ENCODE assay signal across 10 cellular contexts in genomic region chr7:128792471-128793183, GRCh38. TPM values are rescaled to one million over a fixed set of nuclear protein-coding genes. Genes with fewer than 3 reads are reported as not detected.
DNase-seq lines count a peak whose midpoint lies in the region; ATAC-seq and TF ChIP-seq lines count a peak whose summit lies in the region.
"Had no signal": no experiment of that assay in that cellular context is flagged by ENCODE, and none has a peak within 500 bp of the region (broad histone marks: within the 10 kb centered on the region; RNA-seq: fewer than 3 reads in every experiment).

No MANE protein-coding gene starts in this region.

- no peak for DNase-seq in CD4-positive, alpha-beta memory T cell
- DNase-seq in naive thymus-derived CD4-positive, alpha-beta T cell: no peak
- DNase-seq in activated gamma-delta T cell (lab: John Stamatoyannopoulos, UW): no peak
- no peak for DNase-seq in NOMO-1 treated with DMSO at 0.1 percent for 48 hours (lab: John Stamatoyannopoulos, UW; ENCODE audit: unreplicated experiment)
- DNase-seq: NCI-H1436; stimulated activated CD4-positive, alpha-beta T cell treated with anti-CD3 and anti-CD28 coated beads, Interleukin-2, amount 100 ng/mL, for 24 hours had no signal

- POLR2A ChIA-PET in CD4-positive, alpha-beta memory T cell (lab: Charles Lee; ENCODE audit: partially characterized antibody): interaction anchor here (2.0 kb wide), 1 partner anchor 70 kb away, joined by 8 read pairs; the partner anchor contains the start of gene ATP6V1F
- POLR2A ChIA-PET in HEK293 (lab: Yijun Ruan, JAX): interaction anchor here (1.9 kb wide), 1 partner anchor 54 kb away, joined by 7 read pairs; the partner anchor contains the start of gene CALU
- POLR2A ChIA-PET in naive thymus-derived CD4-positive, alpha-beta T cell (lab: Charles Lee): no interaction called here

- CTCF ChIA-PET in CD4-positive, alpha-beta memory T cell (lab: Charles Lee; ENCODE audit: partially characterized antibody): no interaction called here
- CTCF ChIA-PET in HEK293 (lab: Yijun Ruan, JAX): no interaction called here
- CTCF ChIA-PET in naive thymus-derived CD4-positive, alpha-beta T cell (lab: Charles Lee): no interaction called here

- no peaks in the 10 kb centered on the region for H3K36me3 ChIP-seq in CD4-positive, alpha-beta memory T cell (ENCODE audit: insufficient read depth, low read length)
- peaks cover 0 to 17% of the 10 kb centered on the region in 2 experiments; a peak in 2 of 3 replicates for H3K36me3 ChIP-seq in HEK293 (ENCODE audit: control insufficient read depth in 2 of 2, insufficient read depth in 1 of 2, low read length in 2 of 2)
- peaks cover 0 to 3% (median 0%) of the 10 kb centered on the region in 3 experiments for H3K36me3 ChIP-seq in naive thymus-derived CD4-positive, alpha-beta T cell (ENCODE audit: control insufficient read depth in 2 of 3, insufficient read depth in 3 of 3, low read length in 3 of 3)

- peak overlapping the region in 4 of 7 donors; percentile 6 to 57 (median 42) for H3K27ac Mint-ChIP-seq in CD4-positive, alpha-beta memory T cell
- H3K27ac Mint-ChIP-seq in naive thymus-derived CD4-positive, alpha-beta T cell: peak overlapping the region in 2 of 9 donors; percentile 38 to 56

- no peak overlapping the region for H3K27ac ChIP-seq in CD4-positive, alpha-beta memory T cell (ENCODE audit: low read depth, low read length)
- no peak overlapping the region for H3K27ac ChIP-seq in HEK293 (ENCODE audit: extremely low read depth, low read depth, low read length)
- H3K27ac ChIP-seq in angular gyrus (ENCODE audit: low read depth, low read length): peak overlapping the region; percentile 62
- no peak overlapping the region for H3K27ac ChIP-seq in naive thymus-derived CD4-positive, alpha-beta T cell (ENCODE audit: low read depth, low read length)

- H3K4me1 Mint-ChIP-seq in CD4-positive, alpha-beta memory T cell: peaks cover 6 to 23% (median 16%) of the 10 kb centered on the region in 4 donors
- H3K4me1 Mint-ChIP-seq in naive thymus-derived CD4-positive, alpha-beta T cell: peaks cover 6 to 29% (median 12%) of the 10 kb centered on the region in 7 donors

- ATAC-seq in naive thymus-derived CD4-positive, alpha-beta T cell: no peak
- ATAC-seq in GM19395 (IDR thresholded peaks at IDR 0.05; ENCODE audit: unreplicated experiment) (no peak), HG03159 (IDR thresholded peaks at IDR 0.05; ENCODE audit: unreplicated experiment) (no peak)

- no peaks in the 10 kb centered on the region for H3K27me3 Mint-ChIP-seq in CD4-positive, alpha-beta memory T cell
- H3K27me3 Mint-ChIP-seq in naive thymus-derived CD4-positive, alpha-beta T cell: peaks cover 0 to 28% (median 0%) of the 10 kb centered on the region in 5 donors

- no peaks in the 10 kb centered on the region for H3K27me3 ChIP-seq in CD4-positive, alpha-beta memory T cell (ENCODE audit: insufficient read depth, low read length)
- H3K27me3 ChIP-seq in naive thymus-derived CD4-positive, alpha-beta T cell (ENCODE audit: control insufficient read depth in 2 of 2, insufficient read depth in 2 of 2, low read length in 2 of 2): no peaks in the 10 kb centered on the region

- H3K4me3 ChIP-seq in CD4-positive, alpha-beta memory T cell (ENCODE audit: low read length in 2 of 2): no peak overlapping the region
- no peak overlapping the region for H3K4me3 ChIP-seq in HEK293 (ENCODE audit: low read depth, low read length)
- H3K4me3 ChIP-seq in naive thymus-derived CD4-positive, alpha-beta T cell (ENCODE audit: low read length): no peak overlapping the region

- intact Hi-C loops in CD4-positive, alpha-beta memory T cell (cut with micrococcal nuclease): no loop called here
- intact Hi-C loops in naive thymus-derived CD4-positive, alpha-beta T cell (cut with micrococcal nuclease): loop anchor here (5.0 kb wide), 3 partner anchors 50 to 70 kb away; partner anchors contain the start of genes ATP6V1F (in 2 of the 2) and CALU (in 1 of the 2)

- peaks cover 0 to 9% of the 10 kb centered on the region in 2 donors for H3K36me3 Mint-ChIP-seq in CD4-positive, alpha-beta memory T cell
- peaks cover 0 to 15% (median 5%) of the 10 kb centered on the region in 5 donors for H3K36me3 Mint-ChIP-seq in naive thymus-derived CD4-positive, alpha-beta T cell

- TF ChIP-seq CTCF in HEK293 (tag by site-specific recombination; IDR thresholded peaks at IDR 0.05): no peak

- peak overlapping the region; percentile 26 to 85 (median 60) for H3K4me3 Mint-ChIP-seq in CD4-positive, alpha-beta memory T cell
- H3K4me3 Mint-ChIP-seq in naive thymus-derived CD4-positive, alpha-beta T cell: peak overlapping the region; percentile 38 to 90 (median 72)

- peaks cover 15% of the 10 kb centered on the region for H3K4me1 ChIP-seq in CD4-positive, alpha-beta memory T cell (ENCODE audit: insufficient read depth, low read length)
- H3K4me1 ChIP-seq in HEK293 (ENCODE audit: control insufficient read depth, insufficient read depth, low read length): peaks cover 2% of the 10 kb centered on the region; the same call in 1 of the 2 replicates
- peaks cover 0 to 3% of the 10 kb centered on the region in 2 donors for H3K4me1 ChIP-seq in naive thymus-derived CD4-positive, alpha-beta T cell (ENCODE audit: control insufficient read depth in 2 of 2, insufficient read depth in 2 of 2, low read length in 2 of 2)

- no peaks in the 10 kb centered on the region for H3K9me3 ChIP-seq in CD4-positive, alpha-beta memory T cell (ENCODE audit: control insufficient read depth in 1 of 2, low read length in 2 of 2)
- H3K9me3 ChIP-seq in HEK293 (ENCODE audit: control insufficient read depth, insufficient read depth, low read depth, low read length): no peaks in the 10 kb centered on the region
- H3K9me3 ChIP-seq in naive thymus-derived CD4-positive, alpha-beta T cell (ENCODE audit: control insufficient read depth in 2 of 3, low read length in 3 of 3): no peaks in the 10 kb centered on the region

- no peaks in the 10 kb centered on the region for H3K9me3 Mint-ChIP-seq in CD4-positive, alpha-beta memory T cell
- no peaks in the 10 kb centered on the region for H3K9me3 Mint-ChIP-seq in naive thymus-derived CD4-positive, alpha-beta T cell

TF ChIP-seq in HEK293, 187 proteins besides CTCF, POLR2A, EP300 and RAD21:
- peak; percentile 71 for TF ChIP-seq REST (tag by site-specific recombination; IDR thresholded peaks at IDR 0.05)
- no peak for TF ChIP-seq ZBTB20 (tag by site-specific recombination; IDR thresholded peaks at IDR 0.05)

RNA-seq across cellular contexts. Expression of gene CCDC136, which starts 0.9 kb away (rescaled TPM):
- 10 to 100 TPM; 18.3 to 20.4 TPM for total RNA-seq in CD4-positive, alpha-beta memory T cell
- polyA plus RNA-seq in CD4-positive, alpha-beta memory T cell: 1 to 10 TPM in 1 of 2 donors, not detected in 1; 3.4 TPM
- 10 to 100 TPM in 1 of 5 experiments, 1 to 10 TPM in 4; 6.7 to 14.0 (median 9.6) TPM for total RNA-seq in naive thymus-derived CD4-positive, alpha-beta T cell
- 1 to 10 TPM in 1 of 2 donors, under 1 TPM in 1; 0.70 to 1.6 TPM for polyA plus RNA-seq in naive thymus-derived CD4-positive, alpha-beta T cell

RNA-seq across cellular contexts. Expression of gene OPN1SW, which starts 17.0 kb away (rescaled TPM):
- not detected for total RNA-seq in CD4-positive, alpha-beta memory T cell
- not detected for polyA plus RNA-seq in CD4-positive, alpha-beta memory T cell
- not detected for total RNA-seq in naive thymus-derived CD4-positive, alpha-beta T cell
- polyA plus RNA-seq in naive thymus-derived CD4-positive, alpha-beta T cell: not detected

RNA-seq across cellular contexts. Expression of gene FLNC, which starts 37.6 kb away (rescaled TPM):
- under 1 TPM in 1 of 2 experiments, not detected in 1; 0.06 TPM for total RNA-seq in CD4-positive, alpha-beta memory T cell
- not detected for polyA plus RNA-seq in CD4-positive, alpha-beta memory T cell
- total RNA-seq in naive thymus-derived CD4-positive, alpha-beta T cell: under 1 TPM in 2 of 5 experiments, not detected in 3; 0.05 to 0.19 TPM
- polyA plus RNA-seq in naive thymus-derived CD4-positive, alpha-beta T cell: not detected

RNA-seq across cellular contexts. Expression of gene CALU, which starts 53.5 kb away (rescaled TPM):
- 10 to 100 TPM; 18.4 to 20.6 TPM for total RNA-seq in CD4-positive, alpha-beta memory T cell
- 10 to 100 TPM; 23.3 to 24.2 TPM for polyA plus RNA-seq in CD4-positive, alpha-beta memory T cell
- 10 to 100 TPM; 18.6 to 36.2 (median 22.6) TPM for total RNA-seq in naive thymus-derived CD4-positive, alpha-beta T cell
- polyA plus RNA-seq in naive thymus-derived CD4-positive, alpha-beta T cell: 10 to 100 TPM; 19.2 to 22.2 TPM
